Comparison of ENCODE assay signal across 12 cellular contexts in genomic region chr4:48370260-48371134, GRCh38. TPM values are rescaled to one million over a fixed set of nuclear protein-coding genes. Genes with fewer than 3 reads are reported as not detected.
A peak's percentile ranks its signal among the peaks of the same experiment; 100 is the strongest.
DNase-seq lines count a peak whose midpoint lies in the region; ATAC-seq and FAIRE-seq lines count a peak whose summit lies in the region.
"Had no signal": no experiment of that assay in that cellular context is flagged by ENCODE, and none has a peak within 500 bp of the region (broad histone marks: within the 10 kb centered on the region; RNA-seq: fewer than 3 reads in every experiment).

No MANE protein-coding gene starts in this region.

- no peak overlapping the region for H3K4me3 ChIP-seq in small intestine (ENCODE audit: low read depth in 1 of 2, low read length in 2 of 2)
- H3K4me3 ChIP-seq: hepatocyte had no signal

- no peak overlapping the region for H3K4me3 Mint-ChIP-seq in activated T-cell treated with anti-CD3 and anti-CD28 coated beads, Interleukin-2, amount 50 U/mL, for 72 hours
- H3K4me3 Mint-ChIP-seq in IgD-negative memory B cell, result no peak overlapping the region
- H3K4me3 Mint-ChIP-seq in activated T-helper 17 cell treated with anti-CD3 and anti-CD28 coated beads, Interleukin-2, amount 50 U/mL, for 72 hours, result no peak overlapping the region
- H3K4me3 Mint-ChIP-seq in stimulated activated naive CD8-positive, alpha-beta T cell treated with anti-CD3 and anti-CD28 coated beads, Interleukin-15, amount 100 ng/mL, for 72 hours, result no peak overlapping the region

- no peak for DNase-seq in activated T-cell treated with anti-CD3 and anti-CD28 coated beads, Interleukin-2, amount 50 U/mL, for 72 hours
- DNase-seq in activated T-cell treated with anti-CD3 and anti-CD28 coated beads, Interleukin-2, amount 50 U/mL, for 48 hours, result no peak
- DNase-seq in small intestine, result peak; percentile 5
- DNase-seq in RCC 7860 (ENCODE audit: low spot score), result no peak
- DNase-seq in HPDE6-E6E7 (ENCODE audit: extremely low spot score), result no peak
- no peak for DNase-seq in stimulated activated naive CD8-positive, alpha-beta T cell treated with anti-CD3 and anti-CD28 coated beads, Interleukin-15, amount 100 ng/mL, for 72 hours
- DNase-seq: activated T-cell treated with anti-CD3 and anti-CD28 coated beads, Interleukin-2, amount 50 U/mL, for 1 hour; NCI-H446 treated with DMSO at 0.1 percent for 48 hours; SHP77 had no signal

- peaks cover under 1 to 6% of the 10 kb centered on the region in 2 donors for H3K4me1 ChIP-seq in small intestine (ENCODE audit: control insufficient read depth in 2 of 2, insufficient read depth in 1 of 2, low read depth in 1 of 2, low read length in 1 of 2)

- no peaks in the 10 kb centered on the region for H3K27me3 Mint-ChIP-seq in activated T-cell treated with anti-CD3 and anti-CD28 coated beads, Interleukin-2, amount 50 U/mL, for 72 hours (ENCODE audit: low read depth)
- no peaks in the 10 kb centered on the region for H3K27me3 Mint-ChIP-seq in IgD-negative memory B cell
- H3K27me3 Mint-ChIP-seq in activated T-helper 17 cell treated with anti-CD3 and anti-CD28 coated beads, Interleukin-2, amount 50 U/mL, for 72 hours, result no peaks in the 10 kb centered on the region
- H3K27me3 Mint-ChIP-seq in stimulated activated naive CD8-positive, alpha-beta T cell treated with anti-CD3 and anti-CD28 coated beads, Interleukin-15, amount 100 ng/mL, for 72 hours, result no peaks in the 10 kb centered on the region

- no peaks in the 10 kb centered on the region for H3K9me3 ChIP-seq in small intestine (ENCODE audit: control insufficient read depth, low read depth)

- FAIRE-seq in small intestine (lab: Jason Lieb, UNC) (no peak), RCC 7860 (lab: Jason Lieb, UNC) (no peak)

- H3K27ac Mint-ChIP-seq in activated T-cell treated with anti-CD3 and anti-CD28 coated beads, Interleukin-2, amount 50 U/mL, for 72 hours, result peak overlapping the region; percentile 81
- H3K27ac Mint-ChIP-seq in IgD-negative memory B cell, result peak overlapping the region in 2 of 3 donors; percentile 9 to 18
- H3K27ac Mint-ChIP-seq in activated T-helper 17 cell treated with anti-CD3 and anti-CD28 coated beads, Interleukin-2, amount 50 U/mL, for 72 hours, result peak overlapping the region; percentile 32
- H3K27ac Mint-ChIP-seq in stimulated activated naive CD8-positive, alpha-beta T cell treated with anti-CD3 and anti-CD28 coated beads, Interleukin-15, amount 100 ng/mL, for 72 hours, result no peak overlapping the region

- no peaks in the 10 kb centered on the region for H3K27me3 ChIP-seq in small intestine (ENCODE audit: control insufficient read depth in 2 of 2, insufficient read depth in 2 of 2, low read length in 2 of 2)
- H3K27me3 ChIP-seq: hepatocyte had no signal

- ATAC-seq in activated T-cell treated with anti-CD3 and anti-CD28 coated beads, Interleukin-2, amount 50 U/mL, for 72 hours (replicated peaks in 1 of 2), result no peak
- no peak for ATAC-seq in activated T-helper 17 cell treated with anti-CD3 and anti-CD28 coated beads, Interleukin-2, amount 50 U/mL, for 72 hours (replicated peaks)
- no peak for ATAC-seq in stimulated activated naive CD8-positive, alpha-beta T cell treated with anti-CD3 and anti-CD28 coated beads, Interleukin-15, amount 100 ng/mL, for 72 hours

- H3K27ac ChIP-seq in small intestine (ENCODE audit: low read depth in 1 of 2, low read length in 1 of 2), result no peak overlapping the region
- H3K27ac ChIP-seq: hepatocyte had no signal

- no peaks in the 10 kb centered on the region for H3K9me3 Mint-ChIP-seq in activated T-cell treated with anti-CD3 and anti-CD28 coated beads, Interleukin-2, amount 50 U/mL, for 72 hours
- no peaks in the 10 kb centered on the region for H3K9me3 Mint-ChIP-seq in IgD-negative memory B cell
- H3K9me3 Mint-ChIP-seq in activated T-helper 17 cell treated with anti-CD3 and anti-CD28 coated beads, Interleukin-2, amount 50 U/mL, for 72 hours, result no peaks in the 10 kb centered on the region
- H3K9me3 Mint-ChIP-seq in stimulated activated naive CD8-positive, alpha-beta T cell treated with anti-CD3 and anti-CD28 coated beads, Interleukin-15, amount 100 ng/mL, for 72 hours, result no peaks in the 10 kb centered on the region

- H3K4me1 Mint-ChIP-seq in activated T-cell treated with anti-CD3 and anti-CD28 coated beads, Interleukin-2, amount 50 U/mL, for 72 hours (ENCODE audit: low read depth), result peaks cover 36% of the 10 kb centered on the region
- peaks cover 19 to 41% (median 29%) of the 10 kb centered on the region in 3 donors for H3K4me1 Mint-ChIP-seq in IgD-negative memory B cell
- peaks cover 21% of the 10 kb centered on the region for H3K4me1 Mint-ChIP-seq in activated T-helper 17 cell treated with anti-CD3 and anti-CD28 coated beads, Interleukin-2, amount 50 U/mL, for 72 hours
- H3K4me1 Mint-ChIP-seq in stimulated activated naive CD8-positive, alpha-beta T cell treated with anti-CD3 and anti-CD28 coated beads, Interleukin-15, amount 100 ng/mL, for 72 hours, result peaks cover 44% of the 10 kb centered on the region

- 64 to 94% (median 83%) methylated on average over 1 of the region's 1 CpG for WGBS in small intestine, 3 donors

- peaks cover 0 to 5% of the 10 kb centered on the region in 2 donors for H3K36me3 Mint-ChIP-seq in activated T-cell treated with anti-CD3 and anti-CD28 coated beads, Interleukin-2, amount 50 U/mL, for 72 hours (ENCODE audit: insufficient read depth in 2 of 2)
- peaks cover 5% of the 10 kb centered on the region for H3K36me3 Mint-ChIP-seq in IgD-negative memory B cell
- peaks cover 22% of the 10 kb centered on the region for H3K36me3 Mint-ChIP-seq in activated T-helper 17 cell treated with anti-CD3 and anti-CD28 coated beads, Interleukin-2, amount 50 U/mL, for 72 hours (ENCODE audit: low read depth)

- no peaks in the 10 kb centered on the region for H3K36me3 ChIP-seq in small intestine (ENCODE audit: control insufficient read depth in 2 of 2, insufficient read depth in 2 of 2, low read length in 2 of 2)

RNA-seq across cellular contexts. Expression of gene SLAIN2, which starts 29.2 kb away (rescaled TPM):
- 10 to 100 TPM; 43.4 to 58.0 TPM for total RNA-seq in activated T-cell treated with anti-CD3 and anti-CD28 coated beads, Interleukin-2, amount 50 U/mL, for 72 hours
- 18.3 TPM for polyA plus RNA-seq in IgD-negative memory B cell
- 10 to 100 TPM; 38.5 to 52.0 TPM for total RNA-seq in activated T-helper 17 cell treated with anti-CD3 and anti-CD28 coated beads, Interleukin-2, amount 50 U/mL, for 72 hours
- 10 to 100 TPM; 21.1 to 22.1 (median 21.2) TPM for polyA plus RNA-seq in small intestine

Comparison
In these comparisons a context has a peak if more than half of its experiments do, and no peak if none do; other contexts are left out.
1. H3K27ac Mint-ChIP-seq: peak in activated T-cell treated with anti-CD3 and anti-CD28 coated beads, Interleukin-2, amount 50 U/mL, for 72 hours (single experiment), IgD-negative memory B cell (2 of 3) and activated T-helper 17 cell treated with anti-CD3 and anti-CD28 coated beads, Interleukin-2, amount 50 U/mL, for 72 hours (single experiment); none in stimulated activated naive CD8-positive, alpha-beta T cell treated with anti-CD3 and anti-CD28 coated beads, Interleukin-15, amount 100 ng/mL, for 72 hours (0 of 2).